ENCODE assay signal across 16 cellular contexts in genomic region chr6:45832063-45832462, GRCh38.
"Had no signal": no experiment of that assay in that cellular context is flagged by ENCODE, and none has a peak within 500 bp of the region (broad histone marks: within the 10 kb centered on the region; RNA-seq: fewer than 3 reads in every experiment).

No MANE protein-coding gene starts in this region.

- ATAC-seq: activated CD4-positive, CD25-positive, alpha-beta regulatory T cell treated with anti-CD3 and anti-CD28 coated beads, Interleukin-2, amount 50 U/mL, for 24 hours; body of pancreas; gastrocnemius medialis had no signal

- H3K4me3 Mint-ChIP-seq: activated naive CD4-positive, alpha-beta T cell treated with anti-CD3 and anti-CD28 coated beads, Interleukin-2, amount 10 ng/mL, durations not matched to agents 7 days and 5 days; neural crest cell had no signal

- H3K9me3 ChIP-seq: body of pancreas, gastrocnemius medialis, left lung, ovary, thyroid gland, uterus had no signal

- H3K4me1 ChIP-seq: body of pancreas, gastrocnemius medialis, left lung, thyroid gland, uterus had no signal

- H3K36me3 Mint-ChIP-seq: activated naive CD4-positive, alpha-beta T cell treated with anti-CD3 and anti-CD28 coated beads, Interleukin-2, amount 10 ng/mL, durations not matched to agents 7 days and 5 days had no signal

- DNase-seq: activated naive CD4-positive, alpha-beta T cell treated with anti-CD3 and anti-CD28 coated beads, Interleukin-2, amount 10 ng/mL, durations not matched to agents 7 days and 5 days; amniotic stem cell; body of pancreas; central memory CD4-positive, alpha-beta T cell; effector CD8-positive, alpha-beta T cell; gastrocnemius medialis; islet precursor cell; left lung; ovary; stimulated activated CD4-positive, alpha-beta T cell treated with anti-CD3 and anti-CD28 coated beads, Interleukin-4, amount 100 ng/mL, for 1 hour; stimulated activated CD8-positive, alpha-beta memory T cell treated with anti-CD3 and anti-CD28 coated beads, Interleukin-4, amount 100 ng/mL, for 48 hours; thyroid gland; uterus had no signal

- H3K4me3 ChIP-seq: body of pancreas, coronary artery, gastrocnemius medialis, left lung, ovary, thyroid gland, uterus had no signal

- H3K27ac Mint-ChIP-seq: activated naive CD4-positive, alpha-beta T cell treated with anti-CD3 and anti-CD28 coated beads, Interleukin-2, amount 10 ng/mL, durations not matched to agents 7 days and 5 days had no signal

- H3K27me3 ChIP-seq: body of pancreas, gastrocnemius medialis, left lung, ovary, thyroid gland, uterus had no signal

- H3K27me3 Mint-ChIP-seq: activated naive CD4-positive, alpha-beta T cell treated with anti-CD3 and anti-CD28 coated beads, Interleukin-2, amount 10 ng/mL, durations not matched to agents 7 days and 5 days had no signal

- H3K27ac ChIP-seq: body of pancreas, coronary artery, gastrocnemius medialis, left lung, ovary, thyroid gland, uterus had no signal

- H3K36me3 ChIP-seq: gastrocnemius medialis, left lung, ovary, thyroid gland, uterus had no signal
